Comparison of ENCODE assay signal across 10 cellular contexts in the genomic region with DNA sequence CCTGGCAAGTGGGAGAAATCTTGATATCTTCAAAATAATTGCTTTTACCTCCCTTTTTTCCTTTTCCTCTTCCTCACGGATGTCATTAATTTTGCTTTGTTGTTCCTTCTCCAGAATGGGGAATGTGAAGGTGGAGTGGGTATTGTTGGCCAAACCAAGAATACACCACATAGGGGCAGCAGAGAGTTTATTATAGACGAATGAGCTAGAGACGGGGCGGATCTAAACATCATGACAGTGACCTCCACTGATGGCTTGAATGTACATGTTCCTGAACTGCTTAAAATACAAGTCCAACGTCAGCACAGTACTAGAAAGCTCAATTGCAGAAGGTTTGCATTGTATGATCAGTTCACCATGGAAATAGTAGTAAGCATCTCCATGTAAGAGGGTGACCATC.
DNase-seq lines count a peak whose midpoint lies in the region; ATAC-seq and TF ChIP-seq lines count a peak whose summit lies in the region.
"Had no signal": no experiment of that assay in that cellular context is flagged by ENCODE, and none has a peak within 500 bp of the region (broad histone marks: within the 10 kb centered on the region; RNA-seq: fewer than 3 reads in every experiment).

No MANE protein-coding gene starts in this region.

- H3K9me3 ChIP-seq in esophagus squamous epithelium (no peaks in the 10 kb centered on the region), body of pancreas (no peaks in the 10 kb centered on the region), tibial artery (no peaks in the 10 kb centered on the region)
- H3K9me3 ChIP-seq: heart left ventricle had no signal

- no peak for DNase-seq in AG10803 (ENCODE audit: low read depth)
- peak; percentile 43 for DNase-seq in GM13977 (ENCODE audit: low spot score)
- peak; percentile 60 for DNase-seq in NCI-H2227 (lab: John Stamatoyannopoulos, UW; ENCODE audit: unreplicated experiment)
- no peak for DNase-seq in esophagus squamous epithelium (lab: John Stamatoyannopoulos, UW)
- no peak for DNase-seq in activated CD4-positive, alpha-beta T cell treated with anti-CD3 and anti-CD28 coated beads, Interleukin-2, amount 50 U/mL, for 48 hours
- DNase-seq in body of pancreas: no peak
- no peak for DNase-seq in tibial artery
- DNase-seq: activated naive CD4-positive, alpha-beta T cell treated with anti-CD3 and anti-CD28 coated beads, Interleukin-2, amount 10 ng/mL, durations not matched to agents 7 days and 5 days; heart left ventricle had no signal

- TF ChIP-seq CTCF in AG10803 (conservative IDR thresholded peaks at IDR 0.05; ENCODE audit: low read length) (peak; percentile 24), GM13977 (IDR thresholded peaks at IDR 0.05; ENCODE audit: extremely low read depth, insufficient read depth, missing control alignments) (peak; percentile 49), esophagus squamous epithelium (IDR thresholded peaks at IDR 0.05) (peak in 4 of 6 experiments; percentile 14 to 60 (median 22)), body of pancreas (IDR thresholded peaks at IDR 0.05) (no peak), tibial artery (IDR thresholded peaks at IDR 0.05) (no peak)

- H3K4me1 ChIP-seq in esophagus squamous epithelium: peaks cover 0 to 23% (median 6%) of the 10 kb centered on the region in 3 donors
- H3K4me1 ChIP-seq in body of pancreas: no peaks in the 10 kb centered on the region
- H3K4me1 ChIP-seq in tibial artery: no peaks in the 10 kb centered on the region
- H3K4me1 ChIP-seq: heart left ventricle had no signal

- no peak overlapping the region for H3K27ac ChIP-seq in esophagus squamous epithelium
- H3K27ac ChIP-seq in body of pancreas: no peak overlapping the region
- no peak overlapping the region for H3K27ac ChIP-seq in tibial artery
- H3K27ac ChIP-seq: heart left ventricle had no signal

- in situ Hi-C loops in GM13977 (cut with MboI; ENCODE audit: low pct_unique_long_range_greater_than_20kb, low sequenced_read_pairs, unreplicated experiment): no loop called here

- no peaks in the 10 kb centered on the region for H3K36me3 ChIP-seq in esophagus squamous epithelium
- H3K36me3 ChIP-seq in body of pancreas (replicated peaks in 1 of 2; ENCODE audit: insufficient read depth in 1 of 2, low read depth in 2 of 2): no peaks in the 10 kb centered on the region
- no peaks in the 10 kb centered on the region for H3K36me3 ChIP-seq in tibial artery
- H3K36me3 ChIP-seq: heart left ventricle had no signal

- TF ChIP-seq POLR2A in esophagus squamous epithelium (IDR thresholded peaks at IDR 0.05) (no peak), body of pancreas (IDR thresholded peaks at IDR 0.05) (no peak)

- H3K4me3 ChIP-seq in AG10803 (ENCODE audit: low read length) (no peak overlapping the region), esophagus squamous epithelium (no peak overlapping the region), body of pancreas (no peak overlapping the region), tibial artery (no peak overlapping the region)
- H3K4me3 ChIP-seq: heart left ventricle had no signal

- 32 to 40% methylated on average over 5 of the region's 5 CpGs for WGBS in esophagus squamous epithelium, 2 donors
- 28 to 30% methylated on average over 5 of the region's 5 CpGs for WGBS in body of pancreas, 2 donors

- H3K27me3 ChIP-seq in esophagus squamous epithelium (peaks cover 0 to 4% (median 0%) of the 10 kb centered on the region in 4 donors), body of pancreas (no peaks in the 10 kb centered on the region), tibial artery (no peaks in the 10 kb centered on the region)

- ATAC-seq in GM19395 (IDR thresholded peaks at IDR 0.05; ENCODE audit: unreplicated experiment) (no peak), body of pancreas (no peak)
- ATAC-seq: heart left ventricle had no signal

- intact Hi-C loops in esophagus squamous epithelium (cut with DNase I): no loop called here
- intact Hi-C loops in body of pancreas (cut with DNase I): no loop called here
- intact Hi-C loops in tibial artery (cut with DNase I; ENCODE audit: low total_unique reads): no loop called here

Comparison
In these comparisons a context has a peak if more than half of its experiments do, and no peak if none do; other contexts are left out.
1. DNase-seq: peak in GM13977 (single experiment) and NCI-H2227 (single experiment); none in AG10803 (single experiment), esophagus squamous epithelium (single experiment), activated CD4-positive, alpha-beta T cell treated with anti-CD3 and anti-CD28 coated beads, Interleukin-2, amount 50 U/mL, for 48 hours (0 of 2), body of pancreas (0 of 4) and tibial artery (0 of 2).
2. CTCF ChIP-seq: peak in AG10803 (single experiment), GM13977 (single experiment) and esophagus squamous epithelium (4 of 6); none in body of pancreas (0 of 7) and tibial artery (0 of 2).